11 cellular contexts compared by ENCODE assay signal in the genomic region with DNA sequence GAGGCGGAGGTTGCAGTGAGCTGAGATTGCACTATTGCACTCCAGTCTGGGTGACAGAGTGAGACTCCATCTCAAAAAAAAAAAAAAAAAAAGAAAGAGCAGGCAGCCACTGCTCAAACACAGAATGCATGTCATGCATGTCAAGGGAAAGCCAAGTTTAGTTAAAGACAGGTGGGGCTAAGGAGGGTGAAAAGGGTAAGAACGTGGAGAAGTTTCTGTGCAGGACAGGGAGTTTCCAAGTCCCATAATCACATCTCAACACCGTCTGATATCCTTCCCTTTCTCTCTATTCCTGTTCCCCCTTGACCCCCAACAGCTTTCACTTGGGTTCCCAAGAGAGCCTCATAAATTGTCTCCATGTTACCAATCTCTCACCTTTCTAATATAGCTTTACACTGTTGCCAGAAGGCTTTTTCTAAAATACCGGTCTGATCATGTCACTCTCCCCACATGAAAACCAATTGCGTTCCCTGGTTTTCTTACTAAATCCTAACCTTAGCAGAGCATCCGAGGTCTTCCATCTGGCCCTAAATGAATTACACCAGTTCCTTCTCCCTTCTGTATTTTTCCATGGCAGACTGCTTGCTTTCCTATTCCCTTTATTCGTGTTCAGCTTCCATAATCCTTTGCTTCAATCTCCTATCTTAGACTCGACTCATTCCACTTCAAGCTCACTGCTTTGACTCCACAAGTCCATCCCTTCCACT. TPM values are rescaled to one million over a fixed set of nuclear protein-coding genes. Genes with fewer than 3 reads are reported as not detected.
DNase-seq lines count a peak whose midpoint lies in the region; ATAC-seq and TF ChIP-seq lines count a peak whose summit lies in the region.
"Had no signal": no experiment of that assay in that cellular context is flagged by ENCODE, and none has a peak within 500 bp of the region (broad histone marks: within the 10 kb centered on the region; RNA-seq: fewer than 3 reads in every experiment).

No MANE protein-coding gene starts in this region.

- H3K9me3 Mint-ChIP-seq in chondrocyte (ENCODE audit: low read depth): no peaks in the 10 kb centered on the region
- no peaks in the 10 kb centered on the region for H3K9me3 Mint-ChIP-seq in naive thymus-derived CD8-positive, alpha-beta T cell
- H3K9me3 Mint-ChIP-seq: central memory CD8-positive, alpha-beta T cell had no signal

- no peak overlapping the region for H3K9ac ChIP-seq in OCI-LY3 (ENCODE audit: low read length)

- DNase-seq in EH (ENCODE audit: low read depth) (peak; percentile 24), chondrocyte (ENCODE audit: low spot score) (no peak), psoas muscle (no peak), NCI-H187 (lab: John Stamatoyannopoulos, UW) (no peak), dermis blood vessel endothelial cell (no peak), epidermal melanocyte (ENCODE audit: insufficient read length, low spot score) (no peak)
- no peak for DNase-seq in naive thymus-derived CD8-positive, alpha-beta T cell

- POLR2A ChIA-PET in naive thymus-derived CD8-positive, alpha-beta T cell (lab: Charles Lee): interaction anchor here (0.6 kb wide), 1 partner anchor 171 kb away, joined by 3 read pairs; no protein-coding TSS in a partner anchor

- no peak overlapping the region for H3K27ac ChIP-seq in OCI-LY3 (ENCODE audit: low read length)
- peak overlapping the region; percentile 90 for H3K27ac ChIP-seq in psoas muscle
- H3K27ac ChIP-seq: neutrophil had no signal

- no peak overlapping the region for H2AFZ ChIP-seq in OCI-LY3 (ENCODE audit: low read depth, low read length)

- no peaks in the 10 kb centered on the region for H3K27me3 Mint-ChIP-seq in chondrocyte (ENCODE audit: low read depth)
- no peaks in the 10 kb centered on the region for H3K27me3 Mint-ChIP-seq in naive thymus-derived CD8-positive, alpha-beta T cell
- H3K27me3 Mint-ChIP-seq: central memory CD8-positive, alpha-beta T cell had no signal

- H3K79me2 ChIP-seq in OCI-LY3 (ENCODE audit: low read length): no peaks in the 10 kb centered on the region

- H3K9me3 ChIP-seq in OCI-LY3 (ENCODE audit: insufficient read depth, low read length) (no peaks in the 10 kb centered on the region), psoas muscle (no peaks in the 10 kb centered on the region)
- H3K9me3 ChIP-seq: HAP-1, neutrophil had no signal

- peak overlapping the region; percentile 88 for H3K27ac Mint-ChIP-seq in chondrocyte (ENCODE audit: unreplicated experiment)
- H3K27ac Mint-ChIP-seq in naive thymus-derived CD8-positive, alpha-beta T cell: peak overlapping the region in 2 of 10 donors; percentile 28 to 38

- peak in 1 of 4 donors; percentile 17 for ATAC-seq in psoas muscle
- ATAC-seq in naive thymus-derived CD8-positive, alpha-beta T cell: no peak

- WGBS in psoas muscle, 3 donors: 42 to 68% (median 45%) methylated on average over 8 of the region's 8 CpGs

- no peak overlapping the region for H3K4me3 Mint-ChIP-seq in chondrocyte (ENCODE audit: unreplicated experiment)
- H3K4me3 Mint-ChIP-seq in naive thymus-derived CD8-positive, alpha-beta T cell: peak overlapping the region in 1 of 10 donors; percentile 47
- H3K4me3 Mint-ChIP-seq: central memory CD8-positive, alpha-beta T cell had no signal

- peak overlapping the region; percentile 67; the same call in 1 of the 2 replicates for H3K4me2 ChIP-seq in OCI-LY3 (ENCODE audit: low read length)

- H3K36me3 ChIP-seq in OCI-LY3 (replicated peaks; ENCODE audit: low read depth, low read length) (no peaks in the 10 kb centered on the region), psoas muscle (ENCODE audit: insufficient read depth in 1 of 2, low read depth in 1 of 2) (no peaks in the 10 kb centered on the region)
- H3K36me3 ChIP-seq: HAP-1, neutrophil had no signal

- H3K4me3 ChIP-seq in OCI-LY3 (ENCODE audit: low read length): no peak overlapping the region
- no peak overlapping the region for H3K4me3 ChIP-seq in psoas muscle
- H3K4me3 ChIP-seq: HAP-1 had no signal

- intact Hi-C loops in psoas muscle (cut with DNase I): loop anchor here in 1 of 2 donors (5.0 kb wide), 1 partner anchor 36 kb away; a partner anchor contains a TSS

- H3K27me3 ChIP-seq in OCI-LY3 (ENCODE audit: low read depth, low read length) (no peaks in the 10 kb centered on the region), psoas muscle (ENCODE audit: insufficient read depth in 3 of 3, low read length in 2 of 3) (no peaks in the 10 kb centered on the region)
- H3K27me3 ChIP-seq: neutrophil had no signal

- H3K4me1 Mint-ChIP-seq in chondrocyte (ENCODE audit: low read depth): peaks cover 64% of the 10 kb centered on the region
- H3K4me1 Mint-ChIP-seq in naive thymus-derived CD8-positive, alpha-beta T cell: peaks cover 0 to 4% (median 2%) of the 10 kb centered on the region in 4 donors

- no peak for TF ChIP-seq CTCF in OCI-LY3 (IDR thresholded peaks at IDR 0.05; ENCODE audit: low read depth, low read length)
- TF ChIP-seq CTCF in chondrocyte (IDR thresholded peaks at IDR 0.05): no peak
- no peak for TF ChIP-seq CTCF in psoas muscle (IDR thresholded peaks at IDR 0.05)

- no peaks in the 10 kb centered on the region for H4K20me1 ChIP-seq in OCI-LY3 (ENCODE audit: insufficient read depth, low read length)

- peaks cover 7% of the 10 kb centered on the region for H3K36me3 Mint-ChIP-seq in chondrocyte (ENCODE audit: low read depth)
- peaks cover 8 to 27% (median 22%) of the 10 kb centered on the region in 3 donors for H3K36me3 Mint-ChIP-seq in naive thymus-derived CD8-positive, alpha-beta T cell

- H3K4me1 ChIP-seq in OCI-LY3 (ENCODE audit: low read length) (peaks cover 14% of the 10 kb centered on the region), psoas muscle (peaks cover 65% of the 10 kb centered on the region)
- H3K4me1 ChIP-seq: HAP-1 had no signal

RNA-seq across cellular contexts. Expression of a gene that starts 37.0 kb away (rescaled TPM):
- 90.3 to 120 TPM (median 114 TPM) in 3 replicates for total RNA-seq in chondrocyte
- total RNA-seq in psoas muscle: 10 to 100 TPM in 3 of 4 donors, 1 to 10 TPM in 1; 8.3 to 25.3 (median 17.5) TPM
- 1 to 10 TPM; 5.6 to 9.0 (median 8.1) TPM for polyA plus RNA-seq in psoas muscle
- 30.8 and 69.7 TPM in 2 replicates for total RNA-seq in dermis blood vessel endothelial cell
- 10 to 100 TPM; 11.8 to 12.5 TPM for total RNA-seq in naive thymus-derived CD8-positive, alpha-beta T cell
- polyA plus RNA-seq in naive thymus-derived CD8-positive, alpha-beta T cell: 10 to 100 TPM in 1 of 3 donors, 1 to 10 TPM in 2; 9.0 to 11.0 (median 9.6) TPM
